Comparison of ENCODE assay signal across 12 cellular contexts in the genomic region with DNA sequence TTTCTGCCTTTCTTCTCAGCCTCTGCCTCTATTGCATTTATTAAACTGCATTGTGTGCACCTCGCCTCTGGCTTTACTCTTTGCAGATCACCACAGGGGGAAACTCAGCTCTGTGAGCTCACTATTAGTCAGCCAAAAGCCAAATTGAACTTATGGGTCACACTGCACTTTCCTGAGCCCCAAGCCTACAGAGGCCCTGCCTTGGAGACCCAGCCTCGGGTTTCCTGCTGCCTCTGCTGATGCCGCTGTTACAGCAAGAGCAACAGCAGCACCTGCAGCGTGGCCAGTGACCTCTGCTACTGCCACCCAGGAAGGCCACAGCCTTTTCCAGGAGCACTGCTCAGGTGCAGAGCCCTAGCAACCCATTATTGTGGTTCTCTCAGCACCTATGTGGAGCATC.
DNase-seq lines count a peak whose midpoint lies in the region; ATAC-seq, FAIRE-seq and TF ChIP-seq lines count a peak whose summit lies in the region.
"Had no signal": no experiment of that assay in that cellular context is flagged by ENCODE, and none has a peak within 500 bp of the region (broad histone marks: within the 10 kb centered on the region; RNA-seq: fewer than 3 reads in every experiment).

No MANE protein-coding gene starts in this region.

- DNase-seq in mesenchymal stem cell = no peak
- DNase-seq in activated CD4-positive, alpha-beta T cell treated with anti-CD3 and anti-CD28 coated beads for 1 hour = no peak
- no peak for DNase-seq in GF-D8 (lab: John Stamatoyannopoulos, UW)
- no peak for DNase-seq in kidney
- DNase-seq: naive thymus-derived CD8-positive, alpha-beta T cell; NCI-H187; stimulated activated naive CD4-positive, alpha-beta T cell treated with Interleukin-2 at 50 U/mL for 16 hours had no signal

- peak overlapping the region; percentile 44 for H4K91ac ChIP-seq in mesenchymal stem cell (ENCODE audit: low read length)

- H3K79me1 ChIP-seq in mesenchymal stem cell (replicated peaks; ENCODE audit: low read length, poor library complexity, severe bottlenecking) = no peaks in the 10 kb centered on the region

- peaks cover 67% of the 10 kb centered on the region for H3K4me1 ChIP-seq in OCI-LY3 (ENCODE audit: low read length)
- H3K4me1 ChIP-seq in mesenchymal stem cell (ENCODE audit: control insufficient read depth, insufficient read depth, low read depth, low read length) = peaks cover 7% of the 10 kb centered on the region
- no peaks in the 10 kb centered on the region for H3K4me1 ChIP-seq in kidney (ENCODE audit: control insufficient read depth in 1 of 2, insufficient read depth in 1 of 2, low read depth in 1 of 2, low read length in 2 of 2)

- H2BK120ac ChIP-seq in mesenchymal stem cell (ENCODE audit: low read depth, low read length) = no peak overlapping the region

- peak overlapping the region; percentile 54; the same call in 1 of the 2 replicates for H2AFZ ChIP-seq in OCI-LY3 (ENCODE audit: low read depth, low read length)
- H2AFZ ChIP-seq in mesenchymal stem cell (ENCODE audit: low read depth, low read length) = no peak overlapping the region

- ATAC-seq in GM18520 (IDR thresholded peaks at IDR 0.05; ENCODE audit: unreplicated experiment) = peak; percentile 33
- ATAC-seq in HG02642 (IDR thresholded peaks at IDR 0.05; ENCODE audit: poor library complexity, unreplicated experiment) = peak; percentile 39
- no peak for ATAC-seq in GM19324 (IDR thresholded peaks at IDR 0.05; ENCODE audit: low FRiP score, unreplicated experiment)
- ATAC-seq: naive thymus-derived CD8-positive, alpha-beta T cell had no signal

- H3K23ac ChIP-seq in mesenchymal stem cell (ENCODE audit: low read length in 2 of 2) = no peak overlapping the region

- no peaks in the 10 kb centered on the region for H3K79me2 ChIP-seq in OCI-LY3 (ENCODE audit: low read length)

- FAIRE-seq in kidney (lab: Jason Lieb, UNC) = no peak
- FAIRE-seq: D721Med had no signal

- H3K9me3 ChIP-seq in OCI-LY3 (ENCODE audit: insufficient read depth, low read length) = no peaks in the 10 kb centered on the region
- no peaks in the 10 kb centered on the region for H3K9me3 ChIP-seq in mesenchymal stem cell (ENCODE audit: control insufficient read depth, low read length)
- H3K9me3 ChIP-seq in kidney (ENCODE audit: control insufficient read depth in 1 of 2, low read length in 2 of 2) = no peaks in the 10 kb centered on the region

- H3K4me3 ChIP-seq in OCI-LY3 (ENCODE audit: low read length) (no peak overlapping the region), mesenchymal stem cell (ENCODE audit: insufficient read depth in 1 of 2, low read depth in 1 of 2, low read length in 2 of 2) (peak overlapping the region in 1 of 2 experiments; percentile 23), kidney (ENCODE audit: low read length in 2 of 2) (no peak overlapping the region)

- no peak overlapping the region for H3K14ac ChIP-seq in mesenchymal stem cell (ENCODE audit: low read length in 2 of 2)

- H3K27me3 ChIP-seq in OCI-LY3 (ENCODE audit: low read depth, low read length) = no peaks in the 10 kb centered on the region
- peaks cover 0 to 17% of the 10 kb centered on the region in 2 experiments for H3K27me3 ChIP-seq in mesenchymal stem cell (ENCODE audit: control insufficient read depth in 1 of 2, insufficient read depth in 1 of 2, low read length in 2 of 2)

- H2BK12ac ChIP-seq in mesenchymal stem cell (ENCODE audit: low read length in 2 of 2) = no peak overlapping the region

- H3K27ac ChIP-seq in OCI-LY3 (ENCODE audit: low read length) (peak overlapping the region; percentile 29), mesenchymal stem cell (ENCODE audit: low read length, poor library complexity, severe bottlenecking) (no peak overlapping the region), kidney (ENCODE audit: low read depth in 2 of 2, low read length in 2 of 2) (no peak overlapping the region)

- intact Hi-C loops in kidney (cut with DNase I) = no loop called here

- peak overlapping the region; percentile 17; the same call in 1 of the 2 replicates for H3K9ac ChIP-seq in OCI-LY3 (ENCODE audit: low read length)
- H3K9ac ChIP-seq in mesenchymal stem cell (ENCODE audit: low read length) = no peak overlapping the region
- H3K9ac ChIP-seq in kidney (ENCODE audit: low read length in 2 of 2) = no peak overlapping the region

- no peaks in the 10 kb centered on the region for H4K20me1 ChIP-seq in OCI-LY3 (ENCODE audit: insufficient read depth, low read length)

- TF ChIP-seq CTCF in OCI-LY3 (IDR thresholded peaks at IDR 0.05; ENCODE audit: low read depth, low read length) (no peak), kidney (IDR thresholded peaks at IDR 0.05; ENCODE audit: borderline replicate concordance, extremely low read depth, insufficient read depth) (no peak)

- H3K4me2 ChIP-seq in OCI-LY3 (ENCODE audit: low read length) (peak overlapping the region; percentile 45), mesenchymal stem cell (ENCODE audit: low read length, poor library complexity, severe bottlenecking) (no peak overlapping the region)

- H3K4ac ChIP-seq in mesenchymal stem cell (ENCODE audit: low read depth in 1 of 2, low read length in 2 of 2) = peak overlapping the region in 1 of 2 experiments; percentile 37

- H2BK15ac ChIP-seq in mesenchymal stem cell (ENCODE audit: low read depth, poor library complexity, severe bottlenecking) = no peak overlapping the region

- no peak overlapping the region for H2AK5ac ChIP-seq in mesenchymal stem cell (ENCODE audit: low read length, severe bottlenecking)

- no peaks in the 10 kb centered on the region for H3K36me3 ChIP-seq in OCI-LY3 (replicated peaks; ENCODE audit: low read depth, low read length)
- H3K36me3 ChIP-seq in mesenchymal stem cell (ENCODE audit: control insufficient read depth in 1 of 2, insufficient read depth in 2 of 2, low read depth in 1 of 2, low read length in 2 of 2) = no peaks in the 10 kb centered on the region
- no peaks in the 10 kb centered on the region for H3K36me3 ChIP-seq in kidney (ENCODE audit: control insufficient read depth in 1 of 2, insufficient read depth in 2 of 2, low read length in 2 of 2)

- H2BK5ac ChIP-seq in mesenchymal stem cell (ENCODE audit: low read depth, low read length, poor library complexity, severe bottlenecking) = no peak overlapping the region

- peak overlapping the region in 1 of 2 experiments; percentile 52 for H3K18ac ChIP-seq in mesenchymal stem cell (ENCODE audit: low read depth in 1 of 2, low read length in 2 of 2)

- WGBS in mesenchymal stem cell = 66% methylated on average over 4 of the region's 4 CpGs

- no peak overlapping the region for H4K8ac ChIP-seq in mesenchymal stem cell (ENCODE audit: low read length)
